In genomic region chr12:29783773-29784666, GRCh38 we compare ENCODE assay signal across 8 cellular contexts. TPM values are rescaled to one million over a fixed set of nuclear protein-coding genes. Genes with fewer than 3 reads are reported as not detected.
DNase-seq lines count a peak whose midpoint lies in the region; ATAC-seq and TF ChIP-seq lines count a peak whose summit lies in the region.

TSS of gene TMTC1 (minus strand) at chr12:29783942. CDS start at chr12:29783751, 191 bp downstream.

- no peak within 1 kb of the TSS for H3K4me3 Mint-ChIP-seq in activated CD8-positive, alpha-beta T cell treated with anti-CD3 and anti-CD28 coated beads for 36 hours
- H3K4me3 Mint-ChIP-seq in activated CD8-positive, alpha-beta T cell treated with anti-CD3 and anti-CD28 coated beads, Interleukin-2, amount 10 ng/mL, durations not matched to agents 7 days and 5 days, result no peak within 1 kb of the TSS

- POLR2A ChIA-PET in activated CD8-positive, alpha-beta T cell treated with anti-CD3 and anti-CD28 coated beads for 36 hours (lab: Charles Lee), result no interaction called here
- POLR2A ChIA-PET in activated CD8-positive, alpha-beta T cell treated with anti-CD3 and anti-CD28 coated beads, Interleukin-2, amount 10 ng/mL, durations not matched to agents 7 days and 5 days (lab: Charles Lee), result no interaction called here

- WGBS in prostate gland, result under 1% methylated on average over 57 of the region's 87 CpGs

- peaks cover 4% of the 10 kb centered on the region for H3K9me3 Mint-ChIP-seq in activated CD8-positive, alpha-beta T cell treated with anti-CD3 and anti-CD28 coated beads for 36 hours
- no peaks in the 10 kb centered on the region for H3K9me3 Mint-ChIP-seq in activated CD8-positive, alpha-beta T cell treated with anti-CD3 and anti-CD28 coated beads, Interleukin-2, amount 10 ng/mL, durations not matched to agents 7 days and 5 days (ENCODE audit: insufficient read depth)

- TF ChIP-seq CTCF in activated CD8-positive, alpha-beta T cell treated with anti-CD3 and anti-CD28 coated beads for 36 hours (IDR thresholded peaks at IDR 0.05), result no peak
- TF ChIP-seq CTCF in prostate gland (IDR thresholded peaks at IDR 0.05), result no peak

- H3K27ac Mint-ChIP-seq in activated CD8-positive, alpha-beta T cell treated with anti-CD3 and anti-CD28 coated beads for 36 hours, result no peak within 1 kb of the TSS
- H3K27ac Mint-ChIP-seq in activated CD8-positive, alpha-beta T cell treated with anti-CD3 and anti-CD28 coated beads, Interleukin-2, amount 10 ng/mL, durations not matched to agents 7 days and 5 days, result no peak within 1 kb of the TSS

- H3K4me3 ChIP-seq in prostate gland, result peak within 1 kb of the TSS; percentile 60 to 62

- no peaks in the 10 kb centered on the region for H3K27me3 ChIP-seq in prostate gland (replicated peaks; ENCODE audit: insufficient read depth)

- no peaks in the 10 kb centered on the region for H3K4me1 ChIP-seq in prostate gland (replicated peaks)

- peaks cover 6% of the 10 kb centered on the region for H3K4me1 Mint-ChIP-seq in activated CD8-positive, alpha-beta T cell treated with anti-CD3 and anti-CD28 coated beads for 36 hours (ENCODE audit: low read depth)
- H3K4me1 Mint-ChIP-seq in activated CD8-positive, alpha-beta T cell treated with anti-CD3 and anti-CD28 coated beads, Interleukin-2, amount 10 ng/mL, durations not matched to agents 7 days and 5 days (ENCODE audit: low read depth), result no peaks in the 10 kb centered on the region

- H3K9me3 ChIP-seq in prostate gland, result no peaks in the 10 kb centered on the region

- peaks cover 38% of the 10 kb centered on the region for H3K27me3 Mint-ChIP-seq in activated CD8-positive, alpha-beta T cell treated with anti-CD3 and anti-CD28 coated beads for 36 hours
- peaks cover 36% of the 10 kb centered on the region for H3K27me3 Mint-ChIP-seq in activated CD8-positive, alpha-beta T cell treated with anti-CD3 and anti-CD28 coated beads, Interleukin-2, amount 10 ng/mL, durations not matched to agents 7 days and 5 days (ENCODE audit: low read depth)

- CTCF ChIA-PET in activated CD8-positive, alpha-beta T cell treated with anti-CD3 and anti-CD28 coated beads for 36 hours (lab: Charles Lee), result no interaction called here
- CTCF ChIA-PET in activated CD8-positive, alpha-beta T cell treated with anti-CD3 and anti-CD28 coated beads, Interleukin-2, amount 10 ng/mL, durations not matched to agents 7 days and 5 days (lab: Charles Lee), result no interaction called here

- H3K36me3 ChIP-seq in prostate gland, result no peaks in the 10 kb centered on the region

- no peak for ATAC-seq in activated CD8-positive, alpha-beta T cell treated with anti-CD3 and anti-CD28 coated beads for 36 hours
- no peak for ATAC-seq in activated CD8-positive, alpha-beta T cell treated with anti-CD3 and anti-CD28 coated beads, Interleukin-2, amount 10 ng/mL, durations not matched to agents 7 days and 5 days
- ATAC-seq in HG02763 (IDR thresholded peaks at IDR 0.05; ENCODE audit: unreplicated experiment) (no peak), GM21529 (IDR thresholded peaks at IDR 0.05; ENCODE audit: unreplicated experiment) (no peak)

- intact Hi-C loops in activated CD8-positive, alpha-beta T cell treated with anti-CD3 and anti-CD28 coated beads for 36 hours (cut with micrococcal nuclease), result no loop called here
- intact Hi-C loops in prostate gland (cut with DNase I), result loop anchor here (2.0 to 10.0 kb wide), 3 partner anchors 49 to 911 kb away; partner anchors contain the start of gene IPO8

- no peaks in the 10 kb centered on the region for H3K36me3 Mint-ChIP-seq in activated CD8-positive, alpha-beta T cell treated with anti-CD3 and anti-CD28 coated beads for 36 hours (ENCODE audit: low read depth)
- no peaks in the 10 kb centered on the region for H3K36me3 Mint-ChIP-seq in activated CD8-positive, alpha-beta T cell treated with anti-CD3 and anti-CD28 coated beads, Interleukin-2, amount 10 ng/mL, durations not matched to agents 7 days and 5 days (ENCODE audit: low read depth)

- peak; percentile 5 for DNase-seq in activated CD8-positive, alpha-beta T cell treated with anti-CD3 and anti-CD28 coated beads for 36 hours
- DNase-seq in activated CD8-positive, alpha-beta T cell treated with anti-CD3 and anti-CD28 coated beads, Interleukin-2, amount 10 ng/mL, durations not matched to agents 7 days and 5 days, result no peak
- peak; percentile 70 for DNase-seq in NCI-H1105 (lab: John Stamatoyannopoulos, UW)
- DNase-seq in hepatic stellate cell (ENCODE audit: low spot score), result peak; percentile 50
- DNase-seq in prostate gland (ENCODE audit: low spot score), result peak; percentile 64

- H3K27ac ChIP-seq in angular gyrus (ENCODE audit: low read depth, low read length) (peak within 1 kb of the TSS; percentile 63), prostate gland (peak within 1 kb of the TSS; percentile 58 to 71)

- peak; percentile 13 for TF ChIP-seq POLR2A in prostate gland (IDR thresholded peaks at IDR 0.05)

RNA-seq across cellular contexts. Expression of gene TMTC1, which starts in this region (rescaled TPM):
- total RNA-seq in activated CD8-positive, alpha-beta T cell treated with anti-CD3 and anti-CD28 coated beads for 36 hours, result not detected
- total RNA-seq in activated CD8-positive, alpha-beta T cell treated with anti-CD3 and anti-CD28 coated beads, Interleukin-2, amount 10 ng/mL, durations not matched to agents 7 days and 5 days, result not detected
- 10 to 100 TPM; 12.9 to 25.2 TPM for total RNA-seq in prostate gland

Comparison
In these comparisons a context has a peak if more than half of its experiments do, and no peak if none do; other contexts are left out.
1. RNA of gene TMTC1 (total RNA-seq): 12.9 to 25.2 TPM in prostate gland; not detected in activated CD8-positive, alpha-beta T cell treated with anti-CD3 and anti-CD28 coated beads, Interleukin-2, amount 10 ng/mL, durations not matched to agents 7 days and 5 days and not detected in activated CD8-positive, alpha-beta T cell treated with anti-CD3 and anti-CD28 coated beads for 36 hours; every median in the first group is over 10 times any median in the second.
2. Peak in DNase-seq in activated CD8-positive, alpha-beta T cell treated with anti-CD3 and anti-CD28 coated beads for 36 hours; RNA of the gene not detected or under 1 TPM.